Comparison of ENCODE assay signal across 34 cellular contexts in genomic region chr22:27136596-27136995, GRCh38.
"Had no signal": no experiment of that assay in that cellular context is flagged by ENCODE, and none has a peak within 500 bp of the region (broad histone marks: within the 10 kb centered on the region; RNA-seq: fewer than 3 reads in every experiment).

No MANE protein-coding gene starts in this region.

- DNase-seq: activated CD4-positive, alpha-beta memory T cell treated with anti-CD3 and anti-CD28 coated beads for 36 hours; activated CD4-positive, alpha-beta T cell treated with anti-CD3 and anti-CD28 coated beads, Interleukin-2, amount 10 ng/mL, durations not matched to agents 7 days and 5 days; activated CD8-positive, alpha-beta memory T cell treated with anti-CD3 and anti-CD28 coated beads, Interleukin-2, amount 50 U/mL, for 4 hours; activated gamma-delta T cell; activated naive CD4-positive, alpha-beta T cell treated with Interleukin-2 at 50 U/mL for 16 hours; activated naive CD8-positive, alpha-beta T cell treated with anti-CD3 and anti-CD28 coated beads, Interleukin-2, amount 10 ng/mL, durations not matched to agents 7 days and 5 days; activated T-cell treated with anti-CD3 and anti-CD28 coated beads, Interleukin-2, amount 50 U/mL, for 72 hours; amygdala; body of pancreas; Kasumi-1; KG1; MM.1S; MV-4-11; NCI-H1092; NCI-H1436 treated with DMSO at 0.1 percent for 48 hours; NCI-H1694 treated with DMSO at 0.1 percent for 48 hours; NCI-H2029; NCI-H2227 treated with DMSO at 0.1 percent for 48 hours; NCI-H510A treated with DMSO at 0.1 percent for 48 hours; NCI-H748 treated with DMSO at 0.1 percent for 48 hours; NK-92 treated with Interleukin-12 subunit alpha and Interleukin-12 subunit beta, amount 100 ng/mL, for 24 hours; PC-3; Peyer's patch; RPMI8226; SHP77 treated with DMSO at 0.1 percent for 48 hours; SK-N-SH had no signal

- H3K27me3 ChIP-seq: ascending aorta, body of pancreas, Peyer's patch, SJSA1 had no signal

- H3K9me3 Mint-ChIP-seq: activated CD4-positive, alpha-beta memory T cell treated with anti-CD3 and anti-CD28 coated beads for 36 hours; activated naive CD4-positive, alpha-beta T cell treated with anti-CD3 and anti-CD28 coated beads, Interleukin-2, amount 50 U/mL, for 24 hours; activated naive CD8-positive, alpha-beta T cell treated with anti-CD3 and anti-CD28 coated beads, Interleukin-2, amount 10 ng/mL, durations not matched to agents 7 days and 5 days had no signal

- H3K9ac ChIP-seq: SK-N-SH had no signal

- H3K4me1 Mint-ChIP-seq: activated naive CD4-positive, alpha-beta T cell treated with anti-CD3 and anti-CD28 coated beads, Interleukin-2, amount 50 U/mL, for 24 hours; activated naive CD8-positive, alpha-beta T cell treated with anti-CD3 and anti-CD28 coated beads, Interleukin-2, amount 10 ng/mL, durations not matched to agents 7 days and 5 days; activated T-helper 17 cell treated with anti-CD3 and anti-CD28 coated beads, Interleukin-2, amount 50 U/mL, for 72 hours had no signal

- H3K4me2 ChIP-seq: SK-N-SH had no signal

- FAIRE-seq: TTC549 had no signal

- H3K4me3 ChIP-seq: ascending aorta, body of pancreas, breast epithelium, Peyer's patch, SJSA1 had no signal

- H3K36me3 ChIP-seq: ascending aorta, breast epithelium, Peyer's patch, SJSA1 had no signal

- H3K4me1 ChIP-seq: body of pancreas, breast epithelium, Peyer's patch had no signal

- H3K27ac ChIP-seq: ascending aorta, body of pancreas, breast epithelium, Peyer's patch had no signal

- H3K36me3 Mint-ChIP-seq: activated CD4-positive, alpha-beta memory T cell treated with anti-CD3 and anti-CD28 coated beads for 36 hours; activated naive CD4-positive, alpha-beta T cell treated with anti-CD3 and anti-CD28 coated beads, Interleukin-2, amount 50 U/mL, for 24 hours; activated naive CD8-positive, alpha-beta T cell treated with anti-CD3 and anti-CD28 coated beads, Interleukin-2, amount 10 ng/mL, durations not matched to agents 7 days and 5 days had no signal

- H3K9me3 ChIP-seq: ascending aorta, Peyer's patch, SK-N-SH had no signal

- H3K27ac Mint-ChIP-seq: activated CD4-positive, alpha-beta memory T cell treated with anti-CD3 and anti-CD28 coated beads for 36 hours; activated CD4-positive, alpha-beta T cell treated with anti-CD3 and anti-CD28 coated beads, Interleukin-2, amount 10 ng/mL, durations not matched to agents 7 days and 5 days; activated naive CD4-positive, alpha-beta T cell treated with anti-CD3 and anti-CD28 coated beads, Interleukin-2, amount 50 U/mL, for 24 hours; activated naive CD8-positive, alpha-beta T cell treated with anti-CD3 and anti-CD28 coated beads, Interleukin-2, amount 10 ng/mL, durations not matched to agents 7 days and 5 days; activated T-cell treated with anti-CD3 and anti-CD28 coated beads, Interleukin-2, amount 50 U/mL, for 72 hours; activated T-helper 17 cell treated with anti-CD3 and anti-CD28 coated beads, Interleukin-2, amount 50 U/mL, for 72 hours; T-helper 1 cell treated with Interleukin-12 subunit alpha and Interleukin-12 subunit beta and Interleukin-4 antibody, amounts not matched to agents 30 μg/mL and 1 μg/mL, for 36 hours; T-helper 2 cell treated with Interferon-gamma antibody and Interleukin-4, amounts not matched to agents 5 μg/mL and 100 μg/mL, for 36 hours had no signal

- H3K4me3 Mint-ChIP-seq: activated CD4-positive, alpha-beta memory T cell treated with anti-CD3 and anti-CD28 coated beads for 36 hours; activated CD4-positive, alpha-beta T cell treated with anti-CD3 and anti-CD28 coated beads, Interleukin-2, amount 10 ng/mL, durations not matched to agents 7 days and 5 days; activated naive CD4-positive, alpha-beta T cell treated with anti-CD3 and anti-CD28 coated beads, Interleukin-2, amount 50 U/mL, for 24 hours; activated naive CD8-positive, alpha-beta T cell treated with anti-CD3 and anti-CD28 coated beads, Interleukin-2, amount 10 ng/mL, durations not matched to agents 7 days and 5 days; activated T-cell treated with anti-CD3 and anti-CD28 coated beads, Interleukin-2, amount 50 U/mL, for 72 hours; activated T-helper 17 cell treated with anti-CD3 and anti-CD28 coated beads, Interleukin-2, amount 50 U/mL, for 72 hours; T-helper 1 cell treated with Interleukin-12 subunit alpha and Interleukin-12 subunit beta and Interleukin-4 antibody, amounts not matched to agents 30 μg/mL and 1 μg/mL, for 36 hours; T-helper 2 cell treated with Interferon-gamma antibody and Interleukin-4, amounts not matched to agents 5 μg/mL and 100 μg/mL, for 36 hours had no signal
